ENCODE assay signal across 21 cellular contexts in genomic region chr1:153780551-153780950, GRCh38.
"Had no signal": no experiment of that assay in that cellular context is flagged by ENCODE, and none has a peak within 500 bp of the region (broad histone marks: within the 10 kb centered on the region; RNA-seq: fewer than 3 reads in every experiment).

No MANE protein-coding gene starts in this region.

- ATAC-seq: activated CD4-positive, CD25-positive, alpha-beta regulatory T cell treated with anti-CD3 and anti-CD28 coated beads, Interleukin-2, amount 50 U/mL, for 24 hours; activated CD8-positive, alpha-beta memory T cell treated with anti-CD3 and anti-CD28 coated beads, Interleukin-2, amount 10 ng/mL, durations not matched to agents 7 days and 5 days; PC-3; T-cell had no signal

- H3K36me3 ChIP-seq: breast epithelium had no signal

- FAIRE-seq: RCC 7860 had no signal

- H3K9me3 ChIP-seq: breast epithelium had no signal

- DNase-seq: activated CD4-positive, alpha-beta T cell treated with anti-CD3 and anti-CD28 coated beads for 4 hours; activated CD8-positive, alpha-beta memory T cell treated with anti-CD3 and anti-CD28 coated beads, Interleukin-2, amount 10 ng/mL, durations not matched to agents 7 days and 5 days; activated effector memory CD4-positive, alpha-beta T cell treated with Interleukin-2 at 50 U/mL for 16 hours; activated naive CD4-positive, alpha-beta T cell treated with anti-CD3 and anti-CD28 coated beads, Interleukin-2, amount 10 ng/mL, durations not matched to agents 7 days and 5 days; activated naive CD8-positive, alpha-beta T cell treated with anti-CD3 and anti-CD28 coated beads for 36 hours; activated T-cell treated with anti-CD3 and anti-CD28 coated beads, Interleukin-2, amount 50 U/mL, for 24 hours; caudate nucleus; Kasumi-1; KBM-7; NCI-H1105 treated with DMSO at 0.1 percent for 48 hours; NCI-H1436 treated with DMSO at 0.1 percent for 48 hours; NCI-H187; NCI-H2081; NCI-H446; NCI-H524; PC-3; SIG-M5; T-cell had no signal

- H3K4me3 ChIP-seq: breast epithelium had no signal

- H3K27me3 ChIP-seq: breast epithelium had no signal
